In genomic region chr3:50323092-50323600, GRCh38 we compare ENCODE assay signal across 9 cellular contexts. TPM values are rescaled to one million over a fixed set of nuclear protein-coding genes. Genes with fewer than 3 reads are reported as not detected.
DNase-seq lines count a peak whose midpoint lies in the region; ATAC-seq and TF ChIP-seq lines count a peak whose summit lies in the region.
"Had no signal": no experiment of that assay in that cellular context is flagged by ENCODE, and none has a peak within 500 bp of the region (broad histone marks: within the 10 kb centered on the region; RNA-seq: fewer than 3 reads in every experiment).

No MANE protein-coding gene starts in this region.

- H3K27ac ChIP-seq in BLaER1 treated with 17β-estradiol and CSF1 and Interleukin-3, amounts not matched to agents 10 nM and 100 nM: peak overlapping the region in 9 of 11 experiments; percentile 15 to 99 (median 45); a peak in 14 of 22 replicates
- peak overlapping the region; percentile 11 for H3K27ac ChIP-seq in OCI-LY1 (ENCODE audit: low read depth, low read length, poor library complexity, severe bottlenecking)
- peak overlapping the region; percentile 90 to 98 (median 96) for H3K27ac ChIP-seq in esophagus squamous epithelium
- H3K27ac ChIP-seq in neural progenitor cell: no peak overlapping the region

- no peaks in the 10 kb centered on the region for H3K9me3 ChIP-seq in BLaER1 treated with 17β-estradiol and CSF1 and Interleukin-3, amounts not matched to agents 10 nM and 100 nM (replicated peaks in 1 of 11)
- H3K9me3 ChIP-seq in OCI-LY1 (ENCODE audit: low read length): no peaks in the 10 kb centered on the region
- no peaks in the 10 kb centered on the region for H3K9me3 ChIP-seq in esophagus squamous epithelium
- H3K9me3 ChIP-seq in neural progenitor cell (ENCODE audit: low read depth): no peaks in the 10 kb centered on the region

- peaks cover 62 to 83% (median 76%) of the 10 kb centered on the region in 10 experiments for H3K4me1 ChIP-seq in BLaER1 treated with 17β-estradiol and CSF1 and Interleukin-3, amounts not matched to agents 10 nM and 100 nM
- H3K4me1 ChIP-seq in OCI-LY1 (ENCODE audit: insufficient read depth, low read length, severe bottlenecking) (peaks cover 43% of the 10 kb centered on the region), esophagus squamous epithelium (peaks cover 56 to 91% (median 57%) of the 10 kb centered on the region in 3 donors), neural progenitor cell (peaks cover 34% of the 10 kb centered on the region)

- H3K4me1 Mint-ChIP-seq in neural progenitor cell: peaks cover 54% of the 10 kb centered on the region

- no peak for TF ChIP-seq POLR2A in esophagus squamous epithelium (IDR thresholded peaks at IDR 0.05)

- H3K27me3 ChIP-seq in BLaER1 treated with 17β-estradiol and CSF1 and Interleukin-3, amounts not matched to agents 10 nM and 100 nM: no peaks in the 10 kb centered on the region
- no peaks in the 10 kb centered on the region for H3K27me3 ChIP-seq in OCI-LY1 (ENCODE audit: insufficient read depth, low read length)
- no peaks in the 10 kb centered on the region for H3K27me3 ChIP-seq in esophagus squamous epithelium
- no peaks in the 10 kb centered on the region for H3K27me3 ChIP-seq in neural progenitor cell

- TF ChIP-seq CTCF in OCI-LY1 (IDR thresholded peaks at IDR 0.05; ENCODE audit: low read length): no peak
- no peak for TF ChIP-seq CTCF in esophagus squamous epithelium (IDR thresholded peaks at IDR 0.05)
- no peak for TF ChIP-seq CTCF in neural progenitor cell (IDR thresholded peaks at IDR 0.05)

- H3K27me3 Mint-ChIP-seq in neural progenitor cell (ENCODE audit: insufficient read depth, low read depth): peaks cover 4% of the 10 kb centered on the region

- WGBS in esophagus squamous epithelium, 2 donors: 29 to 60% methylated on average over 4 of the region's 4 CpGs

- H2AFZ ChIP-seq in OCI-LY1 (ENCODE audit: low read length) (no peak overlapping the region), neural progenitor cell (replicated peaks) (no peak overlapping the region)

- ATAC-seq in HG03175 (IDR thresholded peaks at IDR 0.05; ENCODE audit: unreplicated experiment): no peak
- ATAC-seq in GM21576 (IDR thresholded peaks at IDR 0.05; ENCODE audit: unreplicated experiment): no peak
- no peak for ATAC-seq in HG03354 (IDR thresholded peaks at IDR 0.05; ENCODE audit: poor library complexity, severe bottlenecking, unreplicated experiment)
- ATAC-seq: SK-N-SH treated with all-trans-retinoic acid at 6 μM for 48 hours had no signal

- peaks cover 7 to 50% (median 37%) of the 10 kb centered on the region in 11 experiments; a peak in 21 of 22 replicates for H3K36me3 ChIP-seq in BLaER1 treated with 17β-estradiol and CSF1 and Interleukin-3, amounts not matched to agents 10 nM and 100 nM
- H3K36me3 ChIP-seq in OCI-LY1 (ENCODE audit: insufficient read depth, low read length) (peaks cover 10% of the 10 kb centered on the region; the same call in 1 of the 2 replicates), esophagus squamous epithelium (peaks cover 0 to 40% (median 2%) of the 10 kb centered on the region in 3 donors), neural progenitor cell (no peaks in the 10 kb centered on the region)

- peak overlapping the region; percentile 53 for H3K27ac Mint-ChIP-seq in neural progenitor cell

- H3K9me2 ChIP-seq in OCI-LY1 (ENCODE audit: low read depth, low read length): no peaks in the 10 kb centered on the region

- DNase-seq in esophagus squamous epithelium (lab: John Stamatoyannopoulos, UW) (no peak), neural progenitor cell (ENCODE audit: low spot score) (no peak)
- DNase-seq in stimulated activated CD4-positive, alpha-beta T cell treated with anti-CD3 and anti-CD28 coated beads, Interleukin-12 subunit alpha, Interleukin-12 subunit beta, amount 100 ng/mL, for 4 hours: no peak

- H3K79me2 ChIP-seq in OCI-LY1 (ENCODE audit: insufficient read depth, low read length): peaks cover 7% of the 10 kb centered on the region; the same call in 1 of the 2 replicates
- peaks cover 44% of the 10 kb centered on the region for H3K79me2 ChIP-seq in neural progenitor cell (ENCODE audit: low read depth)

- no peaks in the 10 kb centered on the region for H3K9me3 Mint-ChIP-seq in neural progenitor cell

- H3K4me3 Mint-ChIP-seq in neural progenitor cell: peak overlapping the region; percentile 88

- H3K4me3 ChIP-seq in BLaER1 treated with 17β-estradiol and CSF1 and Interleukin-3, amounts not matched to agents 10 nM and 100 nM: 0 out of 20 replicates have a peak overlapping the region, but pooled peaks of 1 of the 10 experiments have one; percentile 13
- H3K4me3 ChIP-seq in OCI-LY1 (ENCODE audit: low read depth, low read length, poor library complexity, severe bottlenecking) (no peak overlapping the region), esophagus squamous epithelium (peak overlapping the region in 1 of 4 donors; percentile 98), neural progenitor cell (no peak overlapping the region)

- peaks cover 0 to 56% (median 28%) of the 10 kb centered on the region in 11 experiments; a peak in 17 of 22 replicates for H4K20me1 ChIP-seq in BLaER1 treated with 17β-estradiol and CSF1 and Interleukin-3, amounts not matched to agents 10 nM and 100 nM
- H4K20me1 ChIP-seq in OCI-LY1 (ENCODE audit: insufficient read depth, low read length) (no peaks in the 10 kb centered on the region), neural progenitor cell (ENCODE audit: low read depth) (peaks cover 36% of the 10 kb centered on the region)

- intact Hi-C loops in esophagus squamous epithelium (cut with DNase I): loop anchor here (10.0 kb wide), 1 partner anchor 48 kb away; the partner anchor contains the start of gene LSMEM2

- peak overlapping the region; percentile 90 to 99 (median 97); a peak in 21 of 22 replicates for H3K4me2 ChIP-seq in BLaER1 treated with 17β-estradiol and CSF1 and Interleukin-3, amounts not matched to agents 10 nM and 100 nM
- H3K4me2 ChIP-seq in OCI-LY1 (ENCODE audit: low read length) (no peak overlapping the region), neural progenitor cell (no peak overlapping the region)

- H3F3A ChIP-seq in OCI-LY1 (ENCODE audit: insufficient read depth, low read length) (no peaks in the 10 kb centered on the region), neural progenitor cell (ENCODE audit: low read depth) (peaks cover 35% of the 10 kb centered on the region)

- H3K9ac ChIP-seq in BLaER1 treated with 17β-estradiol and CSF1 and Interleukin-3, amounts not matched to agents 10 nM and 100 nM: peak overlapping the region; percentile 11 to 99 (median 58); a peak in 20 of 22 replicates
- H3K9ac ChIP-seq in OCI-LY1 (ENCODE audit: low read length) (no peak overlapping the region; the same call in 1 of the 2 replicates), neural progenitor cell (no peak overlapping the region)

- peaks cover 16% of the 10 kb centered on the region for H3K36me3 Mint-ChIP-seq in neural progenitor cell

RNA-seq across cellular contexts. Expression of gene HYAL2, which starts 0.6 kb away (rescaled TPM):
- total RNA-seq in esophagus squamous epithelium (10 to 100 TPM; 36.7 to 68.9 (median 51.5) TPM), neural progenitor cell (ENCODE audit: low replicate concordance) (38.9 and 92.3 TPM in 2 replicates)

RNA-seq across cellular contexts. Expression of gene TUSC2, which starts 4.9 kb away (rescaled TPM):
- total RNA-seq in esophagus squamous epithelium (10 to 100 TPM; 16.0 to 42.9 (median 27.4) TPM), neural progenitor cell (ENCODE audit: low replicate concordance) (14.9 and 36.1 TPM in 2 replicates)

RNA-seq across cellular contexts. Expression of gene RASSF1, which starts 17.5 kb away (rescaled TPM):
- total RNA-seq in esophagus squamous epithelium (10 to 100 TPM; 11.9 to 31.7 (median 24.9) TPM), neural progenitor cell (ENCODE audit: low replicate concordance) (13.7 and 19.5 TPM in 2 replicates)

RNA-seq across cellular contexts. Expression of gene HYAL1, which starts 19.8 kb away (rescaled TPM):
- total RNA-seq in esophagus squamous epithelium (1 to 10 TPM; 1.8 to 8.9 (median 4.8) TPM), neural progenitor cell (ENCODE audit: low replicate concordance) (1.6 and 3.0 TPM in 2 replicates)

RNA-seq across cellular contexts. Expression of gene ZMYND10, which starts 22.4 kb away (rescaled TPM):
- total RNA-seq in esophagus squamous epithelium (1 to 10 TPM in 1 of 4 donors, not detected in 3; 1.1 TPM), neural progenitor cell (ENCODE audit: low replicate concordance) (0.37 and 1.7 TPM in 2 replicates)

Comparison
In these comparisons a context has a peak if more than half of its experiments do, and no peak if none do; other contexts are left out.
1. H3K4me2 ChIP-seq: peak in BLaER1 treated with 17β-estradiol and CSF1 and Interleukin-3, amounts not matched to agents 10 nM and 100 nM (11 of 11); none in OCI-LY1 (single experiment) and neural progenitor cell (single experiment).
2. H3K9ac ChIP-seq: peak in BLaER1 treated with 17β-estradiol and CSF1 and Interleukin-3, amounts not matched to agents 10 nM and 100 nM (11 of 11); none in OCI-LY1 (single experiment) and neural progenitor cell (single experiment).